In the genomic region with DNA sequence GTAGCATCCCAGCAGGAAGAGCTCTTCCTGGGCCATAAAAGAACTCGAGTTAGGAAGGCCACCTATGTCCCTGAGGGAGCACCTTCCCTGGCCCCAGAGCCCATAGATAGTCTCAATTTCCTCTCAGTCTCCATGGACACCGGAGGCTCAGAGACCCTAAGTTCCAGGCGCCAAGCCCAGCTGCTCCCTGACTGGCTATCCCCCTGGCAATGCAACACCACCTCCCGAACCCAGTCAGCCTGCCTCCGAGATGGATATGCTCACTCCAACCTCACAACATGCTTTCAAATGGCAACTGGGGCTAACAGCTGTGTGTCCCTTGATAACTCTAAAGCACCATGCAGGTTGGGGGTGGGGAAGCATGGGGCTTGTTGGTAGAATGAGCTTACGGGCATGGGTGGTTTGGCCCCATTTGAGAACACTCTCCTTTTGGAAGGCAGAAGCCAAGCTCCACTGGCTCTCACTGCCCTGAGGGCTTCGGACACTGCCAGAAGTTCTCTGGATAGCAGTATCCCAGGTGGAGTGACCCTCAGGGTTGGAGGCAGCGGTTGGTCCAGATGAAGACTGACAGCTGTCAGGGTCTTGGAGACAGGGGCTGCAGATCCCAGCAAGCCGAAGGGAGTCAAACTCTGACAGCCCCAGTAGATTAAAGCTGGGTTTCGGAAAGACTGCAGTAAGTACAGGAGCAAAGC, we compare ENCODE assay signal across 1 cellular context.
A peak's percentile ranks its signal among the peaks of the same experiment; 100 is the strongest.
TF ChIP-seq lines count a peak whose summit lies in the region.

No MANE protein-coding gene starts in this region.

TF ChIP-seq in HepG2, 621 proteins besides CTCF, POLR2A, EP300 and RAD21:
- TF ChIP-seq TAF1 (CRISPR knock-in tag; IDR thresholded peaks at IDR 0.05) (0 out of 2 replicates have a peak, but pooled peaks have one; percentile 1), ZNF296 (CRISPR knock-in tag; conservative IDR thresholded peaks at IDR 0.05) (0 out of 2 replicates have a peak, but pooled peaks have one; percentile 48), KDM2A (CRISPR knock-in tag; IDR thresholded peaks at IDR 0.05; ENCODE audit: borderline replicate concordance, low read depth) (no peak), MTA1 (CRISPR knock-in tag; IDR thresholded peaks at IDR 0.05; ENCODE audit: borderline replicate concordance) (no peak), HNRNPL (IDR thresholded peaks at IDR 0.05; ENCODE audit: low read depth, low read length) (peak; percentile 10; the same call in 1 of the 2 replicates)
- TF ChIP-seq, protein P1, sequence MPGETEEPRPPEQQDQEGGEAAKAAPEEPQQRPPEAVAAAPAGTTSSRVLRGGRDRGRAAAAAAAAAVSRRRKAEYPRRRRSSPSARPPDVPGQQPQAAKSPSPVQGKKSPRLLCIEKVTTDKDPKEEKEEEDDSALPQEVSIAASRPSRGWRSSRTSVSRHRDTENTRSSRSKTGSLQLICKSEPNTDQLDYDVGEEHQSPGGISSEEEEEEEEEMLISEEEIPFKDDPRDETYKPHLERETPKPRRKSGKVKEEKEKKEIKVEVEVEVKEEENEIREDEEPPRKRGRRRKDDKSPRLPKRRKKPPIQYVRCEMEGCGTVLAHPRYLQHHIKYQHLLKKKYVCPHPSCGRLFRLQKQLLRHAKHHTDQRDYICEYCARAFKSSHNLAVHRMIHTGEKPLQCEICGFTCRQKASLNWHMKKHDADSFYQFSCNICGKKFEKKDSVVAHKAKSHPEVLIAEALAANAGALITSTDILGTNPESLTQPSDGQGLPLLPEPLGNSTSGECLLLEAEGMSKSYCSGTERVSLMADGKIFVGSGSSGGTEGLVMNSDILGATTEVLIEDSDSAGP (CRISPR knock-in tag; IDR thresholded peaks at IDR 0.05; ENCODE audit: borderline replicate concordance): 0 out of 2 replicates have a peak, but pooled peaks have one; percentile 4
